In genomic region chr15:52093539-52094502, GRCh38 we compare ENCODE assay signal across 10 cellular contexts. TPM values are rescaled to one million over a fixed set of nuclear protein-coding genes. Genes with fewer than 3 reads are reported as not detected.
A peak's percentile ranks its signal among the peaks of the same experiment; 100 is the strongest.
DNase-seq lines count a peak whose midpoint lies in the region; ATAC-seq, FAIRE-seq and TF ChIP-seq lines count a peak whose summit lies in the region.
"Had no signal": no experiment of that assay in that cellular context is flagged by ENCODE, and none has a peak within 500 bp of the region (broad histone marks: within the 10 kb centered on the region; RNA-seq: fewer than 3 reads in every experiment).

No MANE protein-coding gene starts in this region.

- no peak overlapping the region for H3K4me3 ChIP-seq in PC-9
- no peak overlapping the region for H3K4me3 ChIP-seq in pancreas
- no peak overlapping the region for H3K4me3 ChIP-seq in small intestine (ENCODE audit: low read depth in 1 of 2, low read length in 2 of 2)

- 71 to 74% methylated on average over 12 of the region's 12 CpGs for WGBS in pancreas, 2 donors
- WGBS in small intestine, 3 donors, result 65 to 88% (median 82%) methylated on average over 12 of the region's 12 CpGs

- POLR2A ChIA-PET in PC-9 (lab: Charles Lee; ENCODE audit: unreplicated experiment), result interaction anchor here (0.7 kb wide), 1 partner anchor 18 kb away, joined by 4 read pairs; no protein-coding TSS in a partner anchor

- no peak for TF ChIP-seq CTCF in PC-9 (conservative IDR thresholded peaks at IDR 0.05)
- TF ChIP-seq CTCF in pancreas (IDR thresholded peaks at IDR 0.05), result no peak

- intact Hi-C loops in PC-9 (cut with micrococcal nuclease; ENCODE audit: unreplicated experiment), result no loop called here
- intact Hi-C loops in pancreas (cut with DNase I), result no loop called here

- H3K9me3 ChIP-seq in PC-9 (ENCODE audit: insufficient read depth, low read depth) (0 out of 2 replicates have a peak, but pooled peaks cover 3% of the 10 kb centered on the region), pancreas (no peaks in the 10 kb centered on the region), small intestine (ENCODE audit: control insufficient read depth, low read depth) (no peaks in the 10 kb centered on the region)

- DNase-seq in EL (peak; percentile 98), PC-9 (peak; percentile 74 to 87), pancreas (no peak), small intestine (no peak), COLO829 (ENCODE audit: low spot score) (no peak)
- DNase-seq in stimulated activated CD4-positive, alpha-beta T cell treated with anti-CD3 and anti-CD28 coated beads, Interleukin-4, amount 100 ng/mL, for 4 hours, result no peak
- DNase-seq: NCI-H2107; stimulated activated CD4-positive, alpha-beta T cell treated with anti-CD3 and anti-CD28 coated beads, Interleukin-2, amount 100 ng/mL, for 48 hours had no signal

- H3F3A ChIP-seq in PC-9 (ENCODE audit: insufficient read depth, low read depth), result peaks cover 42% of the 10 kb centered on the region

- H3K27ac ChIP-seq in PC-9 (peak overlapping the region; percentile 90), pancreas (peak overlapping the region in 1 of 4 donors; percentile 2), small intestine (ENCODE audit: low read depth in 1 of 2, low read length in 1 of 2) (no peak overlapping the region)

- peak; percentile 80 for ATAC-seq in esophagus mucosa
- ATAC-seq in pancreas, result peak in 3 of 4 donors; percentile 52 to 64 (median 62)
- ATAC-seq in GM21381 (IDR thresholded peaks at IDR 0.05; ENCODE audit: unreplicated experiment), result no peak

- CTCF ChIA-PET in PC-9 (lab: Charles Lee), result interaction anchor here (0.5 kb wide), 1 partner anchor 115 kb away, joined by 3 read pairs; no protein-coding TSS in a partner anchor

- peak overlapping the region; percentile 55 for H3K4me2 ChIP-seq in PC-9

- H3K79me2 ChIP-seq in PC-9 (ENCODE audit: low read depth), result no peaks in the 10 kb centered on the region

- H2AFZ ChIP-seq in PC-9, result peak overlapping the region; percentile 63; the same call in 1 of the 2 replicates

- FAIRE-seq in pancreas (lab: Jason Lieb, UNC) (no peak), small intestine (lab: Jason Lieb, UNC) (no peak)

- no peaks in the 10 kb centered on the region for H3K9me2 ChIP-seq in PC-9 (ENCODE audit: insufficient read depth)

- no peaks in the 10 kb centered on the region for H4K20me1 ChIP-seq in PC-9 (ENCODE audit: insufficient read depth)

- H3K4me1 ChIP-seq in PC-9 (replicated peaks; ENCODE audit: insufficient read depth) (peaks cover 34% of the 10 kb centered on the region), pancreas (peaks cover 0 to 3% (median 0%) of the 10 kb centered on the region in 3 donors), small intestine (ENCODE audit: control insufficient read depth in 2 of 2, insufficient read depth in 1 of 2, low read depth in 1 of 2, low read length in 1 of 2) (peaks cover 0 to 3% of the 10 kb centered on the region in 2 donors)

- no peaks in the 10 kb centered on the region for H3K36me3 ChIP-seq in PC-9 (ENCODE audit: low read depth)
- H3K36me3 ChIP-seq in pancreas, result no peaks in the 10 kb centered on the region
- H3K36me3 ChIP-seq in small intestine (ENCODE audit: control insufficient read depth in 2 of 2, insufficient read depth in 2 of 2, low read length in 2 of 2), result no peaks in the 10 kb centered on the region

- TSS peak; percentile 66 for BruUV-seq in PC-9 (replicated peaks; lab: Mats Ljungman, UMichigan)

- H3K27me3 ChIP-seq in PC-9 (ENCODE audit: insufficient read depth, low read depth) (no peaks in the 10 kb centered on the region), pancreas (no peaks in the 10 kb centered on the region), small intestine (ENCODE audit: control insufficient read depth in 2 of 2, insufficient read depth in 2 of 2, low read length in 2 of 2) (no peaks in the 10 kb centered on the region)

RNA-seq across cellular contexts. Expression of gene BCL2L10, which starts 18.8 kb away (rescaled TPM):
- total RNA-seq in PC-9 (2021) (0.43 and 0.48 TPM in 2 replicates), esophagus mucosa (3.7 TPM), pancreas (under 1 TPM; 0.23 to 0.73 (median 0.53) TPM)
- polyA plus RNA-seq in pancreas (1 to 10 TPM in 1 of 2 donors, under 1 TPM in 1; 0.84 to 1.4 TPM), small intestine (1 to 10 TPM; 3.2 to 5.6 (median 3.8) TPM)

Comparison
In these comparisons a context has a peak if more than half of its experiments do, and no peak if none do; other contexts are left out.
1. DNase-seq: peak in EL (single experiment) and PC-9 (2 of 2); none in pancreas (0 of 6), small intestine (single experiment), stimulated activated CD4-positive, alpha-beta T cell treated with anti-CD3 and anti-CD28 coated beads, Interleukin-4, amount 100 ng/mL, for 4 hours (0 of 2) and COLO829 (single experiment).